ENCODE assay signal across 8 cellular contexts in genomic region chr19:1672038-1672768, GRCh38. TPM values are rescaled to one million over a fixed set of nuclear protein-coding genes. Genes with fewer than 3 reads are reported as not detected.
DNase-seq lines count a peak whose midpoint lies in the region; ATAC-seq, FAIRE-seq and TF ChIP-seq lines count a peak whose summit lies in the region.

No MANE protein-coding gene starts in this region.

- ATAC-seq in Right ventricle myocardium inferior (peak; percentile 50), SK-N-SH treated with all-trans-retinoic acid at 6 μM for 48 hours (peak; percentile 76), HG03432 (IDR thresholded peaks at IDR 0.05; ENCODE audit: unreplicated experiment) (no peak)

- H3K4me1 ChIP-seq in astrocyte (ENCODE audit: insufficient read depth, low read length) (no peaks in the 10 kb centered on the region), iPS DF 6.9 (ENCODE audit: control insufficient read depth, insufficient read depth, low read length) (peaks cover 2% of the 10 kb centered on the region; the same call in 1 of the 2 replicates)

- H3K9me3 Mint-ChIP-seq in astrocyte (ENCODE audit: unreplicated experiment) = no peaks in the 10 kb centered on the region

- H3K36me3 Mint-ChIP-seq in astrocyte (ENCODE audit: low read depth, unreplicated experiment) = peaks cover 2% of the 10 kb centered on the region

- no peaks in the 10 kb centered on the region for H3K4me1 Mint-ChIP-seq in astrocyte (ENCODE audit: low read depth, unreplicated experiment)

- peaks cover 28% of the 10 kb centered on the region for H3K27me3 ChIP-seq in astrocyte (ENCODE audit: insufficient read depth, low read length)
- peaks cover 31% of the 10 kb centered on the region; the same call in 1 of the 2 replicates for H3K27me3 ChIP-seq in iPS DF 6.9 (ENCODE audit: control insufficient read depth, insufficient read depth, low read length)

- peaks cover 3% of the 10 kb centered on the region for H4K20me1 ChIP-seq in astrocyte (ENCODE audit: insufficient read depth, low read length)

- no peak overlapping the region for H3K27ac Mint-ChIP-seq in astrocyte (ENCODE audit: unreplicated experiment)

- peak; percentile 52 for TF ChIP-seq CTCF in astrocyte (IDR thresholded peaks at IDR 0.05; ENCODE audit: insufficient read depth, low read depth, low read length)

- H3K27ac ChIP-seq in astrocyte (ENCODE audit: low read depth, low read length) (no peak overlapping the region), iPS DF 6.9 (ENCODE audit: low read length) (no peak overlapping the region)

- no peak for FAIRE-seq in astrocyte (lab: Jason Lieb, UNC)

- peaks cover 60% of the 10 kb centered on the region for H3K27me3 Mint-ChIP-seq in astrocyte (ENCODE audit: low read depth, unreplicated experiment)

- peak overlapping the region; percentile 60 for H2AFZ ChIP-seq in astrocyte (ENCODE audit: low read depth, low read length)

- H3K36me3 ChIP-seq in astrocyte (ENCODE audit: insufficient read depth, low read length) (no peaks in the 10 kb centered on the region), iPS DF 6.9 (ENCODE audit: control insufficient read depth, insufficient read depth, low read length) (no peaks in the 10 kb centered on the region)

- H3K4me2 ChIP-seq in astrocyte (ENCODE audit: low read length) = peak overlapping the region; percentile 68

- intact Hi-C loops in Right ventricle myocardium inferior (cut with DNase I) (loop anchor here (1.0 to 5.0 kb wide), 2 partner anchors 65 to 126 kb away; partner anchors contain the start of gene UQCR11), cardiac septum (cut with DNase I) (loop anchor here (5.0 kb wide), 3 partner anchors 65 to 125 kb away; partner anchors contain the start of gene UQCR11)

- H3K4me3 ChIP-seq in astrocyte (ENCODE audit: insufficient read depth, low read depth, low read length) = no peak overlapping the region
- peak overlapping the region; percentile 16; the same call in 1 of the 2 replicates for H3K4me3 ChIP-seq in iPS DF 6.9 (ENCODE audit: low read length)

- DNase-seq in Right ventricle myocardium inferior (ENCODE audit: missing footprints) (peak; percentile 77), cardiac septum (ENCODE audit: low spot score) (no peak), astrocyte (ENCODE audit: low read depth) (no peak), iPS DF 6.9 (ENCODE audit: low read depth, low spot score) (no peak), H4 (ENCODE audit: low spot score) (no peak)
- peak; percentile 61 for DNase-seq in stimulated activated CD4-positive, alpha-beta T cell treated with anti-CD3 and anti-CD28 coated beads, Interleukin-4, amount 100 ng/mL, for 24 hours

- H3K4me3 Mint-ChIP-seq in astrocyte (ENCODE audit: unreplicated experiment) = no peak overlapping the region

- no peaks in the 10 kb centered on the region for H3K9me3 ChIP-seq in astrocyte (ENCODE audit: insufficient read depth, low read depth, low read length)
- H3K9me3 ChIP-seq in iPS DF 6.9 (ENCODE audit: control insufficient read depth, insufficient read depth, low read length) = no peaks in the 10 kb centered on the region

- H3K79me2 ChIP-seq in astrocyte (ENCODE audit: insufficient read depth, low read length) = no peaks in the 10 kb centered on the region

- no peak overlapping the region for H3K9ac ChIP-seq in astrocyte (ENCODE audit: low read length)

- WGBS in iPS DF 6.9 (ENCODE audit: insufficient coverage, insufficient read length) = no CpG with 5 or more reads among the region's 57 CpGs

TF ChIP-seq in SK-N-SH treated with all-trans-retinoic acid at 6 μM for 48 hours, 23 proteins besides CTCF, POLR2A, EP300 and RAD21:
- TF ChIP-seq ARNTL (CRISPR knock-in tag; IDR thresholded peaks at IDR 0.05; ENCODE audit: borderline replicate concordance, low read depth) = peak; percentile 75; the same call in 1 of the 2 replicates
- no peak for TF ChIP-seq CSDC2 (CRISPR knock-in tag; IDR thresholded peaks at IDR 0.05)
- TF ChIP-seq POU6F1 (CRISPR knock-in tag; IDR thresholded peaks at IDR 0.05; ENCODE audit: borderline replicate concordance, low read depth) = no peak
TF ChIP-seq in SK-N-SH treated with all-trans-retinoic acid at 6 μM for 48 hours: peak in this region for 1.

RNA-seq across cellular contexts. Expression of gene TCF3, which starts 19.8 kb away (rescaled TPM):
- total RNA-seq in Right ventricle myocardium inferior (25.3 TPM), cardiac septum (27.7 TPM), astrocyte (156 and 173 TPM in 2 replicates)
- 36.1 and 37.4 TPM in 2 replicates for total RNA-seq in H4 (2014; rRNA removed; shearing (Covaris generic))

Comparison
In these comparisons a context has a peak if more than half of its experiments do, and no peak if none do; other contexts are left out.
1. DNase-seq: peak in Right ventricle myocardium inferior (single experiment) and stimulated activated CD4-positive, alpha-beta T cell treated with anti-CD3 and anti-CD28 coated beads, Interleukin-4, amount 100 ng/mL, for 24 hours (single experiment); none in cardiac septum (single experiment), astrocyte (single experiment), iPS DF 6.9 (single experiment) and H4 (single experiment).